Comparison of ENCODE assay signal across 19 cellular contexts in genomic region chr6:149135809-149136208, GRCh38.
"Had no signal": no experiment of that assay in that cellular context is flagged by ENCODE, and none has a peak within 500 bp of the region (broad histone marks: within the 10 kb centered on the region; RNA-seq: fewer than 3 reads in every experiment).

No MANE protein-coding gene starts in this region.

- H3K36me3 ChIP-seq: esophagus squamous epithelium, gastrocnemius medialis, heart right ventricle, left lung, lower lobe of right lung had no signal

- H3K4me3 ChIP-seq: coronary artery, dorsolateral prefrontal cortex, esophagus squamous epithelium, gastrocnemius medialis, heart right ventricle, left lung, lower lobe of right lung had no signal

- DNase-seq: dermis blood vessel endothelial cell; dorsolateral prefrontal cortex; effector CD4-positive, alpha-beta T cell; effector memory CD4-positive, alpha-beta T cell; esophagus squamous epithelium; foreskin fibroblast; foreskin melanocyte; gastrocnemius medialis; glutamatergic neuron; head of caudate nucleus; heart right ventricle; hippocampal formation; left cardiac atrium; left lung; left ventricle myocardium superior; lower lobe of right lung; mesenchymal stem cell; midbrain had no signal

- H3K9me3 ChIP-seq: esophagus squamous epithelium, gastrocnemius medialis, heart right ventricle, left lung, lower lobe of right lung had no signal

- H3K27ac ChIP-seq: coronary artery, esophagus squamous epithelium, gastrocnemius medialis, left lung, lower lobe of right lung had no signal

- H3K4me1 ChIP-seq: gastrocnemius medialis had no signal

- ATAC-seq: gastrocnemius medialis, heart right ventricle, left cardiac atrium, left lung, left ventricle myocardium superior, lower lobe of right lung had no signal

- H3K27me3 ChIP-seq: dorsolateral prefrontal cortex, esophagus squamous epithelium, gastrocnemius medialis, left lung had no signal
